In the genomic region with DNA sequence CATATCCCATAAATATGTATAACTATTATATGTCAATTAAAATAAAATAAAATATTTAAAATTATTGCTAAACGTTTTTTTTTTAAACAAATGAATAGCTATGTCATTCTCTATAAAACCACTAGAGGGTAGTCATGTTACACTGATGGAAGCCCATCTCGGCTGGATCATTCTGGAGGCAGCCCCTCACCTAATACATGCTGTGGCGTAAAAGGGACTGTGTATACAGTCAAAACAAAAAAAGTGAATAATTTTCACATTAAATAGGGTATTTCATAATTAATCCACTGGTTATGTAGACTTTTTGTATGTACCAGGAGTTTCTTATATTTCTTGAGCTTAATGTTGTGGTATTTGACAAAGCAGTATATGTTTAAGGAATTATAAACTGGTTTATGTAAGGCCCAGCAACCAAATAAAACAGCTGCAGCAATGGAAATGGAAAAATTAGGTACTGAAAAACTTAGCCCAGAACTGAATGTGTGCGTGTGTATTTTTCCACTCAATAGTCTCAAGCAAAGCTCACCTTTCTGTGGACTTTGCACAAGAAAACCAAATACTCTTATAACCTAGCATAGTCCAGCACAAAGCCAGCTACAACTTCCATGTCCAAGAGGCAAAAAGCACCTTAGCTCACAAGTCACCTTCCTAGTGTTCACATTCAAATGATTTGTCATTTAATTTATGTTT, we compare ENCODE assay signal across 8 cellular contexts.
DNase-seq lines count a peak whose midpoint lies in the region; ATAC-seq, FAIRE-seq and TF ChIP-seq lines count a peak whose summit lies in the region.

No MANE protein-coding gene starts in this region.

- no peak for TF ChIP-seq POLR2A in adrenal gland (IDR thresholded peaks at IDR 0.05)

- no peak overlapping the region for H3K27ac ChIP-seq in adrenal gland

- H3K9me3 ChIP-seq in adrenal gland (replicated peaks in 1 of 3) = no peaks in the 10 kb centered on the region

- H3K4me3 ChIP-seq in adrenal gland = no peak overlapping the region

- no peaks in the 10 kb centered on the region for H3K27me3 ChIP-seq in adrenal gland

- ATAC-seq in GM21529 (IDR thresholded peaks at IDR 0.05; ENCODE audit: unreplicated experiment) (peak; percentile 65), HG02798 (IDR thresholded peaks at IDR 0.05; ENCODE audit: poor library complexity, unreplicated experiment) (no peak)

- 12 to 16% (median 16%) methylated on average over 4 of the region's 4 CpGs for WGBS in adrenal gland, 4 donors

- no peaks in the 10 kb centered on the region for H3K36me3 ChIP-seq in adrenal gland (replicated peaks in 1 of 2)

- FAIRE-seq in urothelium cell line (lab: Jason Lieb, UNC) = no peak

- intact Hi-C loops in adrenal gland (cut with DNase I) = no loop called here

- DNase-seq in DMS114 treated with DMSO at 0.1 percent for 48 hours (lab: John Stamatoyannopoulos, UW; ENCODE audit: unreplicated experiment) (peak; percentile 45), NCI-H146 (lab: John Stamatoyannopoulos, UW) (peak; percentile 22), adrenal gland (peak in 2 of 7 donors; percentile 12 to 19), inferior parietal cortex (ENCODE audit: extremely low spot score) (peak; percentile 50), urothelium cell line (ENCODE audit: low spot score) (peak; percentile 33)
- DNase-seq in activated CD8-positive, alpha-beta memory T cell treated with anti-CD3 and anti-CD28 coated beads, Interleukin-2, amount 50 U/mL, for 4 hours = no peak

- TF ChIP-seq CTCF in adrenal gland (IDR thresholded peaks at IDR 0.05) = peak; percentile 30 to 82 (median 62)

- no peaks in the 10 kb centered on the region for H3K4me1 ChIP-seq in adrenal gland (replicated peaks in 1 of 2)
